In genomic region chr16:67632415-67633172, GRCh38 we compare ENCODE assay signal across 19 cellular contexts. TPM values are rescaled to one million over a fixed set of nuclear protein-coding genes. Genes with fewer than 3 reads are reported as not detected.
DNase-seq lines count a peak whose midpoint lies in the region; ATAC-seq and TF ChIP-seq lines count a peak whose summit lies in the region.
"Had no signal": no experiment of that assay in that cellular context is flagged by ENCODE, and none has a peak within 500 bp of the region (broad histone marks: within the 10 kb centered on the region; RNA-seq: fewer than 3 reads in every experiment).

No MANE protein-coding gene starts in this region.

- no peaks in the 10 kb centered on the region for H3K9me2 ChIP-seq in GM23338 (ENCODE audit: insufficient read depth)

- H2AFZ ChIP-seq in GM23338 = no peak overlapping the region

- H3K4me1 ChIP-seq in GM23338 (ENCODE audit: insufficient read depth) = no peaks in the 10 kb centered on the region
- H3K4me1 ChIP-seq: adrenal gland had no signal

- TF ChIP-seq CTCF in epithelial cell of esophagus (IDR thresholded peaks at IDR 0.05; ENCODE audit: insufficient read depth, low read depth, low read length, missing control alignments) (no peak), GM23338 (conservative IDR thresholded peaks at IDR 0.05; ENCODE audit: low read depth in 2 of 2) (no peak)

- H3K4me3 Mint-ChIP-seq in activated T-helper 17 cell treated with anti-CD3 and anti-CD28 coated beads, Interleukin-2, amount 50 U/mL, for 72 hours = no peak overlapping the region
- H3K4me3 Mint-ChIP-seq in GM23338 = no peak overlapping the region
- H3K4me3 Mint-ChIP-seq: CD4-positive, alpha-beta memory T cell; H9; T-helper 2 cell treated with Interferon-gamma antibody and Interleukin-4, amounts not matched to agents 5 μg/mL and 100 μg/mL, for 36 hours had no signal

- H3K4me1 Mint-ChIP-seq in activated T-helper 17 cell treated with anti-CD3 and anti-CD28 coated beads, Interleukin-2, amount 50 U/mL, for 72 hours = no peaks in the 10 kb centered on the region
- no peaks in the 10 kb centered on the region for H3K4me1 Mint-ChIP-seq in GM23338
- H3K4me1 Mint-ChIP-seq: H9 had no signal

- peaks cover 7% of the 10 kb centered on the region; the same call in 1 of the 2 replicates for H3K79me2 ChIP-seq in GM23338 (replicated peaks; ENCODE audit: insufficient read depth)

- no peak overlapping the region for H3K27ac ChIP-seq in GM23338 (ENCODE audit: low read depth)
- H3K27ac ChIP-seq: adrenal gland, neutrophil had no signal

- H3K27me3 ChIP-seq in GM23338 (ENCODE audit: insufficient read depth) = no peaks in the 10 kb centered on the region
- H3K27me3 ChIP-seq: adrenal gland, neutrophil had no signal

- H3K27ac Mint-ChIP-seq in activated T-helper 17 cell treated with anti-CD3 and anti-CD28 coated beads, Interleukin-2, amount 50 U/mL, for 72 hours = peak overlapping the region; percentile 48
- H3K27ac Mint-ChIP-seq in GM23338 = no peak overlapping the region
- H3K27ac Mint-ChIP-seq: T-helper 2 cell treated with Interferon-gamma antibody and Interleukin-4, amounts not matched to agents 5 μg/mL and 100 μg/mL, for 36 hours had no signal

- no peaks in the 10 kb centered on the region for H3K27me3 Mint-ChIP-seq in activated T-helper 17 cell treated with anti-CD3 and anti-CD28 coated beads, Interleukin-2, amount 50 U/mL, for 72 hours
- peaks cover 2% of the 10 kb centered on the region for H3K27me3 Mint-ChIP-seq in GM23338 (ENCODE audit: insufficient read depth, low read depth, poor library complexity)
- H3K27me3 Mint-ChIP-seq: CD4-positive, alpha-beta memory T cell had no signal

- H3K36me3 ChIP-seq in GM23338 (ENCODE audit: insufficient read depth) = peaks cover 45% of the 10 kb centered on the region

- no peak overlapping the region for H3K4me3 ChIP-seq in epithelial cell of esophagus (ENCODE audit: low read length)
- no peak overlapping the region for H3K4me3 ChIP-seq in GM23338
- H3K4me3 ChIP-seq: adrenal gland had no signal

- H3K36me3 Mint-ChIP-seq in activated T-helper 17 cell treated with anti-CD3 and anti-CD28 coated beads, Interleukin-2, amount 50 U/mL, for 72 hours (ENCODE audit: low read depth) = peaks cover 98% of the 10 kb centered on the region
- H3K36me3 Mint-ChIP-seq in GM23338 (ENCODE audit: low read depth) = peaks cover 73% of the 10 kb centered on the region

- no peaks in the 10 kb centered on the region; the same call in 1 of the 2 replicates for H4K20me1 ChIP-seq in GM23338 (replicated peaks; ENCODE audit: insufficient read depth)

- ATAC-seq in activated T-helper 17 cell treated with anti-CD3 and anti-CD28 coated beads, Interleukin-2, amount 50 U/mL, for 72 hours (replicated peaks) = no peak
- ATAC-seq in left lobe of liver (peak; percentile 58), GM23338 (no peak), GM21786 (IDR thresholded peaks at IDR 0.05; ENCODE audit: unreplicated experiment) (no peak)
- ATAC-seq: esophagus mucosa had no signal

- H3F3A ChIP-seq in GM23338 (replicated peaks; ENCODE audit: low read depth) = peaks cover 3% of the 10 kb centered on the region; the same call in 1 of the 2 replicates

- DNase-seq in epithelial cell of esophagus (ENCODE audit: low read depth) (peak; percentile 34), left lobe of liver (ENCODE audit: low spot score) (no peak), smooth muscle cell of the brain vasculature (ENCODE audit: low read depth, low spot score) (peak; percentile 23), GM23338 (ENCODE audit: low spot score) (no peak), NCI-H1048 (lab: John Stamatoyannopoulos, UW) (no peak), T1000 (lab: John Stamatoyannopoulos, UW) (no peak)
- DNase-seq: activated CD4-positive, alpha-beta T cell treated with anti-CD3 and anti-CD28 coated beads for 4 hours; activated T-cell treated with anti-CD3 and anti-CD28 coated beads, Interleukin-2, amount 50 U/mL, for 1 hour; CD4-positive, alpha-beta memory T cell; EL; H9; mesendoderm; NCI-H226 had no signal

- H3K9me3 Mint-ChIP-seq in activated T-helper 17 cell treated with anti-CD3 and anti-CD28 coated beads, Interleukin-2, amount 50 U/mL, for 72 hours = no peaks in the 10 kb centered on the region
- H3K9me3 Mint-ChIP-seq in GM23338 = no peaks in the 10 kb centered on the region
- H3K9me3 Mint-ChIP-seq: CD4-positive, alpha-beta memory T cell; H9; T-helper 2 cell treated with Interferon-gamma antibody and Interleukin-4, amounts not matched to agents 5 μg/mL and 100 μg/mL, for 36 hours had no signal

- H3K4me2 ChIP-seq in GM23338 = no peak overlapping the region

TF ChIP-seq in GM23338, 12 proteins besides CTCF, POLR2A, EP300 and RAD21:
- TF ChIP-seq POLR2AphosphoS5 (IDR thresholded peaks at IDR 0.05; ENCODE audit: low read depth) (no peak), ZNF114 (CRISPR knock-in tag; IDR thresholded peaks at IDR 0.05) (no peak), EZH2 (IDR thresholded peaks at IDR 0.05; ENCODE audit: low read depth, unreplicated experiment) (no peak), REST (IDR thresholded peaks at IDR 0.05; ENCODE audit: unreplicated experiment) (no peak), NANOG (IDR thresholded peaks at IDR 0.05; ENCODE audit: borderline replicate concordance) (no peak), JUNB (IDR thresholded peaks at IDR 0.05; ENCODE audit: unreplicated experiment) (no peak)

RNA-seq across cellular contexts. Expression of gene CARMIL2, which starts 12.3 kb away (rescaled TPM):
- 100 to 1,000 TPM; 134 to 169 TPM for total RNA-seq in activated T-helper 17 cell treated with anti-CD3 and anti-CD28 coated beads, Interleukin-2, amount 50 U/mL, for 72 hours
- 1.1 TPM for total RNA-seq in left lobe of liver
- 14.0 and 17.4 TPM in 2 replicates for total RNA-seq in GM23338 (2014; rRNA removed; shearing (Covaris generic))
- polyA plus RNA-seq in GM23338 (2016; fragmentation: Nextera tagmentation; extraction: Ambion mirVana) = 17.4 and 23.4 TPM in 2 replicates

RNA-seq across cellular contexts. Expression of gene ACD, which starts 27.5 kb away (rescaled TPM):
- total RNA-seq in activated T-helper 17 cell treated with anti-CD3 and anti-CD28 coated beads, Interleukin-2, amount 50 U/mL, for 72 hours = 10 to 100 TPM; 37.5 to 63.4 TPM
- total RNA-seq in left lobe of liver = 5.0 TPM
- total RNA-seq in GM23338 (2014; rRNA removed; shearing (Covaris generic)) = 51.7 and 56.9 TPM in 2 replicates
- 38.7 and 41.3 TPM in 2 replicates for polyA plus RNA-seq in GM23338 (2016; fragmentation: Nextera tagmentation; extraction: Ambion mirVana)

RNA-seq across cellular contexts. Expression of gene PARD6A, which starts 28.2 kb away (rescaled TPM):
- 10 to 100 TPM; 10.7 to 16.5 TPM for total RNA-seq in activated T-helper 17 cell treated with anti-CD3 and anti-CD28 coated beads, Interleukin-2, amount 50 U/mL, for 72 hours
- total RNA-seq in left lobe of liver = 3.4 TPM
- 15.1 and 15.7 TPM in 2 replicates for total RNA-seq in GM23338 (2014; rRNA removed; shearing (Covaris generic))
- 9.1 and 11.1 TPM in 2 replicates for polyA plus RNA-seq in GM23338 (2016; fragmentation: Nextera tagmentation; extraction: Ambion mirVana)

RNA-seq across cellular contexts. Expression of gene ENKD1, which starts 34.0 kb away (rescaled TPM):
- total RNA-seq in activated T-helper 17 cell treated with anti-CD3 and anti-CD28 coated beads, Interleukin-2, amount 50 U/mL, for 72 hours = 1 to 10 TPM; 9.1 to 9.4 TPM
- total RNA-seq in left lobe of liver = 10.6 TPM
- 10.2 and 11.6 TPM in 2 replicates for total RNA-seq in GM23338 (2014; rRNA removed; shearing (Covaris generic))
- polyA plus RNA-seq in GM23338 (2016; fragmentation: Nextera tagmentation; extraction: Ambion mirVana) = 10.1 and 11.8 TPM in 2 replicates

RNA-seq across cellular contexts. Expression of gene C16orf86, which starts 34.0 kb away (rescaled TPM):
- total RNA-seq in activated T-helper 17 cell treated with anti-CD3 and anti-CD28 coated beads, Interleukin-2, amount 50 U/mL, for 72 hours = 1 to 10 TPM; 1.5 to 1.8 TPM
- 5.5 TPM for total RNA-seq in left lobe of liver
- 0.87 and 8.2 TPM in 2 replicates for total RNA-seq in GM23338 (2014; rRNA removed; shearing (Covaris generic))
- 0.90 and 1.1 TPM in 2 replicates for polyA plus RNA-seq in GM23338 (2016; fragmentation: Nextera tagmentation; extraction: Ambion mirVana)

Comparison
In these comparisons a context has a peak if more than half of its experiments do, and no peak if none do; other contexts are left out.
1. DNase-seq: peak in epithelial cell of esophagus (single experiment) and smooth muscle cell of the brain vasculature (single experiment); none in left lobe of liver (single experiment), GM23338 (single experiment), NCI-H1048 (single experiment) and T1000 (single experiment).